16 cellular contexts compared by ENCODE assay signal in the genomic region with DNA sequence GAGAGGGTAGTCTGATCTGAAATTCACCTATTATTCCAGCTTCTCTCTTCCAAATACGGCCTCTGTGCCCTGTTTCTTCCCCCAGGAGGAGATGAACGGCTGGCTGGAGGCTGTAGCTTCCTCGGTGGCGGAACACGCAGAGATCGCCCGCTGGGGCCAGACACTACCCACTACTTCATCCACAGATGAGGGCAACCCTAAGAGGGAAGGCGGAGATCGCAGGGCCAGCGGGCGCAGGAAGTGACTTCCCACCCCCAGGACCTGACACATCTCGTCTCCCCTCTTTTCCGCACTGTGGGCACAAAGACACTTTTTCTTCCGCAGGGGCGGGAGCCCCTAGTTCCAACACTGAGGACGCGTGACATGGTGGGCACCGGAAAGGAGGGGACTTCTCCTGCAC. TPM values are rescaled to one million over a fixed set of nuclear protein-coding genes. Genes with fewer than 3 reads are reported as not detected.
DNase-seq lines count a peak whose midpoint lies in the region; ATAC-seq, FAIRE-seq and TF ChIP-seq lines count a peak whose summit lies in the region.
"Had no signal": no experiment of that assay in that cellular context is flagged by ENCODE, and none has a peak within 500 bp of the region (broad histone marks: within the 10 kb centered on the region; RNA-seq: fewer than 3 reads in every experiment).

No MANE protein-coding gene starts in this region.

- no peaks in the 10 kb centered on the region for H3K27me3 Mint-ChIP-seq in activated naive CD4-positive, alpha-beta T cell treated with anti-CD3 and anti-CD28 coated beads for 36 hours (ENCODE audit: low read depth)
- no peaks in the 10 kb centered on the region for H3K27me3 Mint-ChIP-seq in activated naive CD4-positive, alpha-beta T cell treated with anti-CD3 and anti-CD28 coated beads, Interleukin-2, amount 10 ng/mL, durations not matched to agents 7 days and 5 days
- H3K27me3 Mint-ChIP-seq in T-helper 17 cell: no peaks in the 10 kb centered on the region

- H4K20me1 ChIP-seq in PC-3 (ENCODE audit: low read length): no peaks in the 10 kb centered on the region

- H3K27ac ChIP-seq in PC-3 (ENCODE audit: low read length): no peak overlapping the region
- H3K27ac ChIP-seq: KMS-11, tibial artery had no signal

- no peaks in the 10 kb centered on the region for H3K9me3 Mint-ChIP-seq in activated naive CD4-positive, alpha-beta T cell treated with anti-CD3 and anti-CD28 coated beads for 36 hours
- H3K9me3 Mint-ChIP-seq in activated naive CD4-positive, alpha-beta T cell treated with anti-CD3 and anti-CD28 coated beads, Interleukin-2, amount 10 ng/mL, durations not matched to agents 7 days and 5 days: no peaks in the 10 kb centered on the region

- DNase-seq in activated naive CD4-positive, alpha-beta T cell treated with anti-CD3 and anti-CD28 coated beads for 36 hours: no peak
- DNase-seq in activated naive CD4-positive, alpha-beta T cell treated with anti-CD3 and anti-CD28 coated beads, Interleukin-2, amount 10 ng/mL, durations not matched to agents 7 days and 5 days: no peak
- DNase-seq in T-helper 17 cell (no peak), PC-3 (no peak), H54 (ENCODE audit: insufficient read length, low spot score) (no peak), sciatic nerve (ENCODE audit: low spot score) (no peak)
- DNase-seq: activated CD8-positive, alpha-beta memory T cell treated with anti-CD3 and anti-CD28 coated beads for 24 hours; NCI-H1105 treated with DMSO at 0.1 percent for 48 hours; occipital lobe; SHP77 treated with DMSO at 0.1 percent for 48 hours; tibial artery had no signal

- POLR2A ChIA-PET in PC-3 (lab: Charles Lee; ENCODE audit: unreplicated experiment): no interaction called here

- intact Hi-C loops in activated naive CD4-positive, alpha-beta T cell treated with anti-CD3 and anti-CD28 coated beads for 36 hours (cut with micrococcal nuclease): no loop called here
- intact Hi-C loops in PC-3 (cut with micrococcal nuclease) (no loop called here), sciatic nerve (cut with DNase I) (no loop called here)

- no peak for FAIRE-seq in H54 (lab: Jason Lieb, UNC)
- FAIRE-seq: bronchial epithelial cell had no signal

- ATAC-seq in T-helper 17 cell (no peak), PC-3 (no peak), GM18870 (IDR thresholded peaks at IDR 0.05; ENCODE audit: unreplicated experiment) (no peak), sciatic nerve (no peak)
- ATAC-seq: activated naive CD4-positive, alpha-beta T cell treated with anti-CD3 and anti-CD28 coated beads, Interleukin-2, amount 50 U/mL, for 72 hours had no signal

- H3K4me2 ChIP-seq in PC-3 (ENCODE audit: low read length): no peak overlapping the region

- H3K9ac ChIP-seq in iPS-15b (ENCODE audit: low read depth, low read length): no peak overlapping the region
- no peak overlapping the region for H3K9ac ChIP-seq in PC-3 (ENCODE audit: low read length)
- H3K9ac ChIP-seq: KMS-11 had no signal

- H2AFZ ChIP-seq in PC-3 (ENCODE audit: low read length): no peak overlapping the region

- no peaks in the 10 kb centered on the region for H3F3A ChIP-seq in PC-3 (ENCODE audit: low read length, unreplicated experiment)

- peaks cover 3% of the 10 kb centered on the region for H3K36me3 ChIP-seq in iPS-15b (ENCODE audit: control insufficient read depth, insufficient read depth, low read length)
- no peaks in the 10 kb centered on the region for H3K36me3 ChIP-seq in PC-3 (ENCODE audit: low read depth, low read length)

- H3K79me2 ChIP-seq in PC-3 (ENCODE audit: low read length): no peaks in the 10 kb centered on the region

- H3K9me3 ChIP-seq in T-helper 17 cell (ENCODE audit: control insufficient read depth, low read length, poor library complexity, severe bottlenecking) (no peaks in the 10 kb centered on the region), iPS-15b (ENCODE audit: control insufficient read depth, insufficient read depth, low read length) (no peaks in the 10 kb centered on the region), PC-3 (ENCODE audit: low read length) (no peaks in the 10 kb centered on the region)
- H3K9me3 ChIP-seq: tibial artery had no signal

- no TSS peak for BruUV-seq in PC-3 (replicated peaks; lab: Mats Ljungman, UMichigan)

- H3K4me3 Mint-ChIP-seq in activated naive CD4-positive, alpha-beta T cell treated with anti-CD3 and anti-CD28 coated beads for 36 hours: peak overlapping the region; percentile 45
- H3K4me3 Mint-ChIP-seq in activated naive CD4-positive, alpha-beta T cell treated with anti-CD3 and anti-CD28 coated beads, Interleukin-2, amount 10 ng/mL, durations not matched to agents 7 days and 5 days: no peak overlapping the region
- no peak overlapping the region for H3K4me3 Mint-ChIP-seq in T-helper 17 cell

- H3K4me1 ChIP-seq in iPS-15b (ENCODE audit: control insufficient read depth, insufficient read depth, low read length) (peaks cover 3% of the 10 kb centered on the region), PC-3 (ENCODE audit: insufficient read depth, low read length) (no peaks in the 10 kb centered on the region; the same call in 1 of the 2 replicates)

- no peaks in the 10 kb centered on the region for H3K9me2 ChIP-seq in PC-3 (replicated peaks; ENCODE audit: low read length)

- H3K27me3 ChIP-seq in iPS-15b (ENCODE audit: control insufficient read depth, insufficient read depth, low read length) (peaks cover 4% of the 10 kb centered on the region), PC-3 (ENCODE audit: low read length) (no peaks in the 10 kb centered on the region)
- H3K27me3 ChIP-seq: tibial artery had no signal

- no peak overlapping the region for H3K27ac Mint-ChIP-seq in activated naive CD4-positive, alpha-beta T cell treated with anti-CD3 and anti-CD28 coated beads for 36 hours
- H3K27ac Mint-ChIP-seq in activated naive CD4-positive, alpha-beta T cell treated with anti-CD3 and anti-CD28 coated beads, Interleukin-2, amount 10 ng/mL, durations not matched to agents 7 days and 5 days: no peak overlapping the region
- peak overlapping the region; percentile 11 for H3K27ac Mint-ChIP-seq in T-helper 17 cell

- CTCF ChIA-PET in activated naive CD4-positive, alpha-beta T cell treated with anti-CD3 and anti-CD28 coated beads for 36 hours (lab: Charles Lee): interaction anchor here (0.7 to 1.5 kb wide), 2 partner anchors 60 to 1537 kb away, joined by 3 to 5 read pairs; no protein-coding TSS in a partner anchor
- CTCF ChIA-PET in activated naive CD4-positive, alpha-beta T cell treated with anti-CD3 and anti-CD28 coated beads, Interleukin-2, amount 10 ng/mL, durations not matched to agents 7 days and 5 days (lab: Charles Lee): no interaction called here
- CTCF ChIA-PET in PC-3 (lab: Charles Lee): no interaction called here

- H3K36me3 Mint-ChIP-seq in activated naive CD4-positive, alpha-beta T cell treated with anti-CD3 and anti-CD28 coated beads for 36 hours (ENCODE audit: low read depth): peaks cover 10% of the 10 kb centered on the region
- H3K36me3 Mint-ChIP-seq in activated naive CD4-positive, alpha-beta T cell treated with anti-CD3 and anti-CD28 coated beads, Interleukin-2, amount 10 ng/mL, durations not matched to agents 7 days and 5 days: peaks cover 12% of the 10 kb centered on the region
- H3K36me3 Mint-ChIP-seq in T-helper 17 cell (ENCODE audit: low read depth): peaks cover 4% of the 10 kb centered on the region

- TF ChIP-seq CTCF in PC-3 (conservative IDR thresholded peaks at IDR 0.05; ENCODE audit: low read depth, low read length): no peak

- peaks cover 21% of the 10 kb centered on the region for H3K4me1 Mint-ChIP-seq in activated naive CD4-positive, alpha-beta T cell treated with anti-CD3 and anti-CD28 coated beads for 36 hours (ENCODE audit: low read depth)
- peaks cover 30% of the 10 kb centered on the region for H3K4me1 Mint-ChIP-seq in activated naive CD4-positive, alpha-beta T cell treated with anti-CD3 and anti-CD28 coated beads, Interleukin-2, amount 10 ng/mL, durations not matched to agents 7 days and 5 days
- peaks cover 20% of the 10 kb centered on the region for H3K4me1 Mint-ChIP-seq in T-helper 17 cell

- H3K4me3 ChIP-seq in iPS-15b (ENCODE audit: low read depth, low read length): peak overlapping the region; percentile 94
- H3K4me3 ChIP-seq in PC-3 (ENCODE audit: low read length): no peak overlapping the region

- TF ChIP-seq POLR2A in H54 (IDR thresholded peaks at IDR 0.05; ENCODE audit: low read depth, low read length): no peak

RNA-seq across cellular contexts. Expression of gene SHKBP1, which starts 1.3 kb away (rescaled TPM):
- total RNA-seq in activated naive CD4-positive, alpha-beta T cell treated with anti-CD3 and anti-CD28 coated beads for 36 hours: 10 to 100 TPM; 90.1 to 99.4 TPM
- 100 to 1,000 TPM; 124 to 141 TPM for total RNA-seq in T-helper 17 cell
- 43.0 and 63.2 TPM in 2 replicates for total RNA-seq in PC-3 (2014; rRNA removed)
- total RNA-seq in sciatic nerve: 58.7 TPM

RNA-seq across cellular contexts. Expression of gene LTBP4, which starts 25.8 kb away (rescaled TPM):
- 100 to 1,000 TPM; 147 to 153 TPM for total RNA-seq in activated naive CD4-positive, alpha-beta T cell treated with anti-CD3 and anti-CD28 coated beads for 36 hours
- total RNA-seq in T-helper 17 cell (100 to 1,000 TPM; 198 to 230 TPM), PC-3 (2014; rRNA removed) (8.9 and 16.7 TPM in 2 replicates), sciatic nerve (1,227 TPM)
